ENCODE assay signal across 14 cellular contexts in genomic region chr17:65053354-65053881, GRCh38. TPM values are rescaled to one million over a fixed set of nuclear protein-coding genes. Genes with fewer than 3 reads are reported as not detected.
DNase-seq lines count a peak whose midpoint lies in the region; ATAC-seq and TF ChIP-seq lines count a peak whose summit lies in the region.
"Had no signal": no experiment of that assay in that cellular context is flagged by ENCODE, and none has a peak within 500 bp of the region (broad histone marks: within the 10 kb centered on the region; RNA-seq: fewer than 3 reads in every experiment).

No MANE protein-coding gene starts in this region.

- H3K27ac ChIP-seq in left ventricle myocardium inferior (replicated peaks) (no peak overlapping the region), heart left ventricle (peak overlapping the region in 2 of 12 donors; percentile 98 to 100)
- H3K27ac ChIP-seq: C4-2B, SJSA1 had no signal

- TF ChIP-seq CTCF in left ventricle myocardium inferior (IDR thresholded peaks at IDR 0.05; ENCODE audit: borderline replicate concordance): no peak
- no peak for TF ChIP-seq CTCF in heart left ventricle (IDR thresholded peaks at IDR 0.05)

- H3K4me3 Mint-ChIP-seq in activated naive CD8-positive, alpha-beta T cell treated with anti-CD3 and anti-CD28 coated beads, Interleukin-2, amount 10 ng/mL, durations not matched to agents 7 days and 5 days: peak overlapping the region; percentile 19
- peak overlapping the region in 6 of 8 donors; percentile 29 to 97 (median 92) for H3K4me3 Mint-ChIP-seq in naive B cell

- no peak overlapping the region for H3K27ac Mint-ChIP-seq in activated naive CD8-positive, alpha-beta T cell treated with anti-CD3 and anti-CD28 coated beads, Interleukin-2, amount 10 ng/mL, durations not matched to agents 7 days and 5 days
- H3K27ac Mint-ChIP-seq in naive B cell: peak overlapping the region in 4 of 6 donors; percentile 51 to 99 (median 80)
- H3K27ac Mint-ChIP-seq: mesothelial cell of epicardium had no signal

- no peaks in the 10 kb centered on the region for H3K27me3 Mint-ChIP-seq in activated naive CD8-positive, alpha-beta T cell treated with anti-CD3 and anti-CD28 coated beads, Interleukin-2, amount 10 ng/mL, durations not matched to agents 7 days and 5 days
- H3K27me3 Mint-ChIP-seq in naive B cell: no peaks in the 10 kb centered on the region

- H3K27me3 ChIP-seq in left ventricle myocardium inferior (ENCODE audit: low read depth) (no peaks in the 10 kb centered on the region), heart left ventricle (no peaks in the 10 kb centered on the region)
- H3K27me3 ChIP-seq: SJSA1 had no signal

- POLR2A ChIA-PET in activated naive CD8-positive, alpha-beta T cell treated with anti-CD3 and anti-CD28 coated beads, Interleukin-2, amount 10 ng/mL, durations not matched to agents 7 days and 5 days (lab: Charles Lee): interaction anchor here (0.6 kb wide), 1 partner anchor 67 kb away, joined by 3 read pairs; no protein-coding TSS in a partner anchor

- peaks cover 41% of the 10 kb centered on the region for H3K36me3 Mint-ChIP-seq in activated naive CD8-positive, alpha-beta T cell treated with anti-CD3 and anti-CD28 coated beads, Interleukin-2, amount 10 ng/mL, durations not matched to agents 7 days and 5 days
- peaks cover 7 to 32% of the 10 kb centered on the region in 2 donors for H3K36me3 Mint-ChIP-seq in naive B cell

- WGBS in heart left ventricle, 4 donors: 82 to 87% (median 86%) methylated on average over 11 of the region's 11 CpGs

- H3K36me3 ChIP-seq in left ventricle myocardium inferior (peaks cover 34% of the 10 kb centered on the region), heart left ventricle (peaks cover 0 to 51% (median 45%) of the 10 kb centered on the region in 9 donors)

- peaks cover 93% of the 10 kb centered on the region for H3K4me1 ChIP-seq in left ventricle myocardium inferior
- H3K4me1 ChIP-seq in heart left ventricle: peaks cover 4 to 82% (median 50%) of the 10 kb centered on the region in 12 donors

- DNase-seq in left ventricle myocardium inferior (no peak), heart left ventricle (no peak), naive B cell (no peak), iPS-NIHi11 (ENCODE audit: low spot score) (no peak)
- DNase-seq in activated naive CD8-positive, alpha-beta T cell treated with anti-CD3 and anti-CD28 coated beads, Interleukin-2, amount 10 ng/mL, durations not matched to agents 7 days and 5 days: no peak
- DNase-seq: activated CD4-positive, alpha-beta T cell treated with anti-CD3 and anti-CD28 coated beads for 48 hours; aorta; NCI-H69 had no signal

- H3K4me3 ChIP-seq in left ventricle myocardium inferior (peak overlapping the region; percentile 79), heart left ventricle (peak overlapping the region in 3 of 12 donors; percentile 11 to 90 (median 82))
- H3K4me3 ChIP-seq: SJSA1 had no signal

- no peak for TF ChIP-seq POLR2A in heart left ventricle (IDR thresholded peaks at IDR 0.05)

- H3K9me3 ChIP-seq in left ventricle myocardium inferior (replicated peaks) (no peaks in the 10 kb centered on the region), heart left ventricle (no peaks in the 10 kb centered on the region)
- H3K9me3 ChIP-seq: SJSA1 had no signal

- H3K9me3 Mint-ChIP-seq in activated naive CD8-positive, alpha-beta T cell treated with anti-CD3 and anti-CD28 coated beads, Interleukin-2, amount 10 ng/mL, durations not matched to agents 7 days and 5 days: no peaks in the 10 kb centered on the region
- H3K9me3 Mint-ChIP-seq in naive B cell: no peaks in the 10 kb centered on the region
- H3K9me3 Mint-ChIP-seq: mesothelial cell of epicardium had no signal

- intact Hi-C loops in left ventricle myocardium inferior (cut with micrococcal nuclease): no loop called here
- intact Hi-C loops in heart left ventricle (cut with DNase I): loop anchor here in 3 of 10 donors (5.0 to 10.0 kb wide), 2 partner anchors 76 to 79 kb away; no protein-coding TSS in a partner anchor

- ATAC-seq in heart left ventricle: no peak
- ATAC-seq in activated naive CD8-positive, alpha-beta T cell treated with anti-CD3 and anti-CD28 coated beads, Interleukin-2, amount 10 ng/mL, durations not matched to agents 7 days and 5 days (ENCODE audit: low read depth): no peak
- no peak for ATAC-seq in naive B cell (ENCODE audit: low read depth in 2 of 2)
- no peak for ATAC-seq in HG03108 (IDR thresholded peaks at IDR 0.05; ENCODE audit: unreplicated experiment)
- no peak for ATAC-seq in GM19395 (IDR thresholded peaks at IDR 0.05; ENCODE audit: unreplicated experiment)
- no peak for ATAC-seq in HG02642 (IDR thresholded peaks at IDR 0.05; ENCODE audit: poor library complexity, unreplicated experiment)

- peaks cover 49% of the 10 kb centered on the region for H3K4me1 Mint-ChIP-seq in activated naive CD8-positive, alpha-beta T cell treated with anti-CD3 and anti-CD28 coated beads, Interleukin-2, amount 10 ng/mL, durations not matched to agents 7 days and 5 days
- peaks cover 46 to 70% (median 56%) of the 10 kb centered on the region in 3 donors for H3K4me1 Mint-ChIP-seq in naive B cell

RNA-seq across cellular contexts. Expression of gene GNA13, which starts 3.1 kb away (rescaled TPM):
- total RNA-seq in left ventricle myocardium inferior (19.7 TPM), heart left ventricle (10 to 100 TPM; 19.0 to 39.2 (median 24.4) TPM)
- polyA plus RNA-seq in heart left ventricle (10 to 100 TPM in 1 of 2 donors, 1 to 10 TPM in 1; 7.3 to 21.6 TPM), naive B cell (ENCODE audit: low read depth in 6 of 6) (10 to 100 TPM; 45.6 to 53.9 (median 50.9) TPM)
- 10 to 100 TPM; 91.6 to 94.2 TPM for total RNA-seq in activated naive CD8-positive, alpha-beta T cell treated with anti-CD3 and anti-CD28 coated beads, Interleukin-2, amount 10 ng/mL, durations not matched to agents 7 days and 5 days
